Comparison of ENCODE assay signal across 19 cellular contexts in the genomic region with DNA sequence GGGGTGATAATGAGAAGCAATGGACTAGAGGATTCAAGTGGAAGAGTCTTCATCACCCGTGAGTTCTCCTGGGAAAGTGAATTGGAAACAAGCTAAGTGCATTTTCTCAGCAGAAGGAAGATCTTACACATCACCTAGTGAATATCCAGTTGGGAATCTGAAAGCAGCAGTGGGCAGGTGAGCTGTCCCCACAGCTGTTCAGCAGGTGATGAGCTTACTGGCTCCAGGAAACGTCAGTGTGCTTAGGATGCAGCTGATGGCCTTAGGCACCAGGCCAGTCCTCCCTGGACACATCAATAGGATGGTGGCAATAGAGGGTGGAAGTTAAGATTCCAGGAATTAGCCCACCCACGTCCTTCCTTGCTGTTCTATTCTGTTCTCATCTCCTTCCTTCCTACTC.
DNase-seq lines count a peak whose midpoint lies in the region; ATAC-seq and TF ChIP-seq lines count a peak whose summit lies in the region.
"Had no signal": no experiment of that assay in that cellular context is flagged by ENCODE, and none has a peak within 500 bp of the region (broad histone marks: within the 10 kb centered on the region; RNA-seq: fewer than 3 reads in every experiment).

No MANE protein-coding gene starts in this region.

- ATAC-seq in naive B cell (ENCODE audit: low read depth in 2 of 2) (no peak), right lobe of liver (no peak)

- peaks cover 5% of the 10 kb centered on the region; the same call in 1 of the 2 replicates for H3F3A ChIP-seq in SU-DHL-6 (ENCODE audit: insufficient read depth)

- H3K4me2 ChIP-seq in mammary epithelial cell (ENCODE audit: insufficient read depth, low read depth, low read length), result no peak overlapping the region
- H3K4me2 ChIP-seq in SU-DHL-6 (ENCODE audit: low read depth, low read length, poor library complexity, severe bottlenecking), result peak overlapping the region; percentile 24
- H3K4me2 ChIP-seq: A549 had no signal

- H3K9me3 Mint-ChIP-seq in MCF 10A (ENCODE audit: unreplicated experiment), result no peaks in the 10 kb centered on the region
- peaks cover 0 to 9% (median 6%) of the 10 kb centered on the region in 7 donors for H3K9me3 Mint-ChIP-seq in naive B cell

- in situ Hi-C loops in mammary epithelial cell (cut with MboI; ENCODE audit: low sequenced_read_pairs in 2 of 2), result loop anchor here (5.0 kb wide), 3 partner anchors 130 to 250 kb away; a partner anchor contains a TSS

- H3K27me3 Mint-ChIP-seq in MCF 10A (ENCODE audit: insufficient read depth, unreplicated experiment) (no peaks in the 10 kb centered on the region), naive B cell (no peaks in the 10 kb centered on the region)

- WGBS in mammary epithelial cell (ENCODE audit: low coverage, missing lambda C conversion rate), result 65% methylated on average over 3 of the region's 3 CpGs
- 72% methylated on average over 2 of the region's 3 CpGs for WGBS in right lobe of liver (ENCODE audit: insufficient coverage, low coverage, low lambda C conversion rate, missing lambda C conversion rate)

- H3K4me1 Mint-ChIP-seq in MCF 10A (ENCODE audit: insufficient read depth, unreplicated experiment), result peaks cover 21% of the 10 kb centered on the region
- peaks cover 35 to 38% (median 37%) of the 10 kb centered on the region in 3 donors for H3K4me1 Mint-ChIP-seq in naive B cell

- H3K9me2 ChIP-seq in SU-DHL-6 (replicated peaks; ENCODE audit: insufficient read depth, low read length), result no peaks in the 10 kb centered on the region

- H3K27me3 ChIP-seq in mammary epithelial cell (ENCODE audit: insufficient read depth, low read length), result no peaks in the 10 kb centered on the region
- no peaks in the 10 kb centered on the region for H3K27me3 ChIP-seq in SU-DHL-6 (ENCODE audit: low read length)
- no peaks in the 10 kb centered on the region for H3K27me3 ChIP-seq in right lobe of liver

- H3K27ac Mint-ChIP-seq in MCF 10A (ENCODE audit: low read depth, unreplicated experiment) (no peak overlapping the region), naive B cell (peak overlapping the region in 5 of 6 donors; percentile 74 to 89 (median 82))

- H3K36me3 Mint-ChIP-seq in MCF 10A (ENCODE audit: insufficient read depth, unreplicated experiment) (peaks cover 19% of the 10 kb centered on the region), naive B cell (peaks cover 0 to 1% of the 10 kb centered on the region in 2 donors)

- H3K4me1 ChIP-seq in mammary epithelial cell (ENCODE audit: insufficient read depth, low read length), result peaks cover 13% of the 10 kb centered on the region
- peaks cover 0 to 8% (median 0%) of the 10 kb centered on the region in 4 donors for H3K4me1 ChIP-seq in right lobe of liver
- H3K4me1 ChIP-seq: A549 had no signal

- dilution Hi-C loops in mammary epithelial cell (cut with HindIII; ENCODE audit: low sequenced_read_pairs), result no loop called here

- TF ChIP-seq POLR2A in right lobe of liver (IDR thresholded peaks at IDR 0.05), result no peak

- H2AFZ ChIP-seq in mammary epithelial cell (ENCODE audit: low read depth, low read length) (no peak overlapping the region), SU-DHL-6 (ENCODE audit: low read depth, low read length, severe bottlenecking) (no peak overlapping the region)
- H2AFZ ChIP-seq: GM23248 had no signal

- TF ChIP-seq CTCF in mammary epithelial cell (conservative IDR thresholded peaks at IDR 0.05 in 1 of 2, IDR thresholded peaks at IDR 0.05 in 1 of 2; ENCODE audit: extremely low read depth in 1 of 2, insufficient read depth in 1 of 2, low read depth in 1 of 2, low read length in 2 of 2) (no peak), MCF 10A (IDR thresholded peaks at IDR 0.05; ENCODE audit: unreplicated experiment) (no peak), SU-DHL-6 (IDR thresholded peaks at IDR 0.05; ENCODE audit: insufficient read depth, low read length, poor library complexity, severe bottlenecking) (no peak), right lobe of liver (IDR thresholded peaks at IDR 0.05) (no peak)

- intact Hi-C loops in mammary epithelial cell (cut with micrococcal nuclease), result loop anchor here (2.0 to 5.0 kb wide), 7 partner anchors 135 to 535 kb away; no protein-coding TSS in a partner anchor
- intact Hi-C loops in MCF 10A (cut with micrococcal nuclease), result loop anchor here (5.0 kb wide), 2 partner anchors 150 to 535 kb away; no protein-coding TSS in a partner anchor
- intact Hi-C loops in right lobe of liver (cut with DNase I), result loop anchor here in 1 of 2 donors (5.0 kb wide), 1 partner anchor 135 kb away; no protein-coding TSS in a partner anchor

- no peaks in the 10 kb centered on the region for H4K20me1 ChIP-seq in mammary epithelial cell (ENCODE audit: insufficient read depth, low read length)
- H4K20me1 ChIP-seq in SU-DHL-6 (ENCODE audit: low read depth, low read length), result no peaks in the 10 kb centered on the region

- H3K4me3 ChIP-seq in mammary epithelial cell (replicated peaks in 1 of 3; ENCODE audit: insufficient read depth in 1 of 3, low read depth in 2 of 3, low read length in 3 of 3) (no peak overlapping the region), SU-DHL-6 (ENCODE audit: insufficient read depth, low read length, poor library complexity, severe bottlenecking) (no peak overlapping the region), right lobe of liver (no peak overlapping the region)
- H3K4me3 ChIP-seq: A549, GM23248, SK-N-MC had no signal

- H3K9me3 ChIP-seq in mammary epithelial cell (replicated peaks; ENCODE audit: insufficient read depth, low read length), result no peaks in the 10 kb centered on the region
- peaks cover 11% of the 10 kb centered on the region; the same call in 1 of the 2 replicates for H3K9me3 ChIP-seq in SU-DHL-6 (ENCODE audit: insufficient read depth, low read length)
- H3K9me3 ChIP-seq in right lobe of liver, result peaks cover 0 to 3% (median 0%) of the 10 kb centered on the region in 4 donors

- H3K4me3 Mint-ChIP-seq in MCF 10A (ENCODE audit: unreplicated experiment), result no peak overlapping the region
- H3K4me3 Mint-ChIP-seq in naive B cell, result peak overlapping the region in 6 of 8 donors; percentile 19 to 73 (median 44)

- H3K27ac ChIP-seq in mammary epithelial cell (ENCODE audit: insufficient read depth, low read depth, low read length) (no peak overlapping the region), SU-DHL-6 (ENCODE audit: low read depth, low read length) (no peak overlapping the region), right lobe of liver (no peak overlapping the region)
- H3K27ac ChIP-seq: A549, C4-2B, GM23248, SK-N-MC had no signal

- H3K9ac ChIP-seq in mammary epithelial cell (ENCODE audit: insufficient read depth, low read length), result no peak overlapping the region
- no peak overlapping the region for H3K9ac ChIP-seq in SU-DHL-6 (ENCODE audit: low read length)
- H3K9ac ChIP-seq: GM23248 had no signal

- H3K36me3 ChIP-seq in mammary epithelial cell (ENCODE audit: insufficient read depth, low read length), result no peaks in the 10 kb centered on the region
- peaks cover 10% of the 10 kb centered on the region for H3K36me3 ChIP-seq in SU-DHL-6 (ENCODE audit: low read length)
- H3K36me3 ChIP-seq in right lobe of liver, result no peaks in the 10 kb centered on the region

- H3K79me2 ChIP-seq in mammary epithelial cell (ENCODE audit: insufficient read depth, low read length) (no peaks in the 10 kb centered on the region), SU-DHL-6 (ENCODE audit: insufficient read depth, low read length) (no peaks in the 10 kb centered on the region)

- CTCF ChIA-PET in mammary epithelial cell (lab: Charles Lee; ENCODE audit: low non-redundant PET), result interaction anchor here (0.6 kb wide), 1 partner anchor 635 kb away, joined by 4 read pairs; no protein-coding TSS in a partner anchor
- CTCF ChIA-PET in MCF 10A (lab: Yijun Ruan, JAX), result interaction anchor here (0.6 to 4.6 kb wide), 7 partner anchors 88 to 252 kb away, joined by 3 to 64 read pairs (median 4); no protein-coding TSS in a partner anchor

- POLR2A ChIA-PET in MCF 10A (lab: Yijun Ruan, JAX), result interaction anchor here (0.6 to 1.0 kb wide), 2 partner anchors 110 to 142 kb away, joined by 3 read pairs; no protein-coding TSS in a partner anchor

- DNase-seq in mammary epithelial cell (peak; percentile 11), MCF 10A (ENCODE audit: unreplicated experiment) (no peak), naive B cell (no peak), GM03348 (ENCODE audit: low spot score) (no peak), cerebellar cortex (ENCODE audit: low spot score) (no peak), right lobe of liver (no peak)
- DNase-seq: DMS 273 treated with DMSO at 0.1 percent for 48 hours, EL, GM23248, NCI-H1417 treated with DMSO at 0.1 percent for 48 hours, NCI-H2029 treated with DMSO at 0.1 percent for 48 hours, NCI-H2171 treated with DMSO at 0.1 percent for 48 hours, NCI-H510A, NCI-H82, Right ventricle myocardium superior had no signal

- BruUV-seq in mammary epithelial cell (replicated peaks; lab: Mats Ljungman, UMichigan) (no TSS peak), MCF 10A (replicated peaks; lab: Mats Ljungman, UMichigan) (no TSS peak)
